Comparison of ENCODE assay signal across 8 cellular contexts in genomic region chr19:41993612-41994483, GRCh38. TPM values are rescaled to one million over a fixed set of nuclear protein-coding genes. Genes with fewer than 3 reads are reported as not detected.
A peak's percentile ranks its signal among the peaks of the same experiment; 100 is the strongest.
DNase-seq lines count a peak whose midpoint lies in the region; ATAC-seq and TF ChIP-seq lines count a peak whose summit lies in the region.

Gene ATP1A3 (minus strand): TSS chr19:41994230. CDS start chr19:41994076, 154 bp downstream.

- no peaks in the 10 kb centered on the region for H3K9me3 Mint-ChIP-seq in osteocyte (ENCODE audit: unreplicated experiment)

- peaks cover 49% of the 10 kb centered on the region for H3K27me3 ChIP-seq in HUES48 (ENCODE audit: control insufficient read depth, insufficient read depth, low read length)
- H3K27me3 ChIP-seq in transverse colon = peaks cover 85% of the 10 kb centered on the region

- H3K4me1 ChIP-seq in HUES48 (ENCODE audit: control insufficient read depth, insufficient read depth, low read length) (peaks cover 9% of the 10 kb centered on the region), transverse colon (peaks cover 5 to 23% (median 14%) of the 10 kb centered on the region in 4 donors)

- in situ Hi-C loops in transverse colon (cut with MboI; ENCODE audit: low pct_ligation_motif_present in 1 of 4, low pct_unique_long_range_greater_than_20kb in 1 of 4, low sequenced_read_pairs in 3 of 4) = no loop called here

- WGBS in transverse colon (ENCODE audit: low coverage in 1 of 2), 2 donors = 0% methylated on average over 24 of the region's 84 CpGs; no CpG with 5 or more reads in 1 of the 2 donors

- TF ChIP-seq CTCF in osteocyte (IDR thresholded peaks at IDR 0.05) = no peak
- no peak for TF ChIP-seq CTCF in transverse colon (IDR thresholded peaks at IDR 0.05)

- H3K9ac ChIP-seq in HUES48 (ENCODE audit: low read depth, low read length) = no peak within 1 kb of the TSS

- no peaks in the 10 kb centered on the region for H3K9me3 ChIP-seq in HUES48 (ENCODE audit: control insufficient read depth, insufficient read depth, low read length)
- H3K9me3 ChIP-seq in transverse colon = no peaks in the 10 kb centered on the region

- peaks cover 45% of the 10 kb centered on the region for H3K27me3 Mint-ChIP-seq in osteocyte (ENCODE audit: unreplicated experiment)

- H3K4me3 Mint-ChIP-seq in osteocyte (ENCODE audit: unreplicated experiment) = peak within 1 kb of the TSS; percentile 48

- H3K4me1 Mint-ChIP-seq in osteocyte (ENCODE audit: unreplicated experiment) = peaks cover 5% of the 10 kb centered on the region

- DNase-seq in DMS 273 (lab: John Stamatoyannopoulos, UW; ENCODE audit: unreplicated experiment) = peak; percentile 95
- DNase-seq in RKO (ENCODE audit: low spot score) = peak; percentile 63
- DNase-seq in activated effector memory CD4-positive, alpha-beta T cell treated with anti-CD3 and anti-CD28 coated beads, Interleukin-2, amount 50 U/mL, for 16 hours = peak; percentile 87
- peak; percentile 93 for DNase-seq in germinal center (ENCODE audit: low spot score)
- no peak for DNase-seq in osteocyte (ENCODE audit: extremely low spot score, unreplicated experiment)
- peak; percentile 52 for DNase-seq in transverse colon

- TF ChIP-seq EP300 in transverse colon (IDR thresholded peaks at IDR 0.05; ENCODE audit: low read depth) = no peak

- intact Hi-C loops in transverse colon (cut with DNase I; ENCODE audit: low total_unique reads) = loop anchor here (5.0 kb wide), 1 partner anchor 507 kb away; no protein-coding TSS in a partner anchor

- no peak for TF ChIP-seq POLR2A in transverse colon (IDR thresholded peaks at IDR 0.05)

- no peaks in the 10 kb centered on the region for H3K36me3 ChIP-seq in HUES48 (ENCODE audit: control insufficient read depth, insufficient read depth, low read length)
- no peaks in the 10 kb centered on the region for H3K36me3 ChIP-seq in transverse colon

- ATAC-seq in HG03108 (IDR thresholded peaks at IDR 0.05; ENCODE audit: unreplicated experiment) = no peak

- no peaks in the 10 kb centered on the region for H3K36me3 Mint-ChIP-seq in osteocyte (ENCODE audit: unreplicated experiment)

- H3K27ac ChIP-seq in HUES48 (ENCODE audit: low read depth, low read length) = no peak within 1 kb of the TSS
- H3K27ac ChIP-seq in transverse colon = no peak within 1 kb of the TSS

- H3K27ac Mint-ChIP-seq in osteocyte (ENCODE audit: unreplicated experiment) = no peak within 1 kb of the TSS

- H3K4me3 ChIP-seq in HUES48 (ENCODE audit: low read depth, low read length) = peak within 1 kb of the TSS; percentile 60
- peak within 1 kb of the TSS; percentile 3 to 47 (median 36) for H3K4me3 ChIP-seq in transverse colon

RNA-seq across cellular contexts. Expression of gene ATP1A3, which starts in this region (rescaled TPM):
- total RNA-seq in osteocyte (not detected in 2 replicates), transverse colon (1 to 10 TPM in 2 of 4 donors, under 1 TPM in 1, not detected in 1; 0.20 to 1.1 (median 1.1) TPM)
